In genomic region chr10:3312403-3312802, GRCh38 we compare ENCODE assay signal across 19 cellular contexts.
DNase-seq lines count a peak whose midpoint lies in the region; ATAC-seq and TF ChIP-seq lines count a peak whose summit lies in the region.
"Had no signal": no experiment of that assay in that cellular context is flagged by ENCODE, and none has a peak within 500 bp of the region (broad histone marks: within the 10 kb centered on the region; RNA-seq: fewer than 3 reads in every experiment).

No MANE protein-coding gene starts in this region.

- BruUV-seq in PC-9 (replicated peaks; lab: Mats Ljungman, UMichigan), result no TSS peak

- H3K27ac ChIP-seq in PC-9, result no peak overlapping the region
- H3K27ac ChIP-seq: GM23248 had no signal

- no peaks in the 10 kb centered on the region for H4K20me1 ChIP-seq in PC-9 (ENCODE audit: insufficient read depth)

- H3K9me3 ChIP-seq in PC-9 (ENCODE audit: insufficient read depth, low read depth), result no peaks in the 10 kb centered on the region

- no peaks in the 10 kb centered on the region for H3K79me2 ChIP-seq in PC-9 (ENCODE audit: low read depth)

- no peaks in the 10 kb centered on the region for H3K27me3 ChIP-seq in PC-9 (ENCODE audit: insufficient read depth, low read depth)

- no peaks in the 10 kb centered on the region for H3K9me2 ChIP-seq in PC-9 (ENCODE audit: insufficient read depth)

- no peak overlapping the region for H3K4me2 ChIP-seq in PC-9

- H3K4me1 ChIP-seq in PC-9 (replicated peaks; ENCODE audit: insufficient read depth), result 0 out of 2 replicates have a peak, but pooled peaks cover 8% of the 10 kb centered on the region

- POLR2A ChIA-PET in PC-9 (lab: Charles Lee; ENCODE audit: unreplicated experiment), result no interaction called here

- CTCF ChIA-PET in PC-9 (lab: Charles Lee), result no interaction called here

- intact Hi-C loops in cardiac septum (cut with DNase I), result no loop called here
- intact Hi-C loops in Right ventricle myocardium inferior (cut with DNase I), result no loop called here
- intact Hi-C loops in PC-9 (cut with micrococcal nuclease; ENCODE audit: unreplicated experiment), result no loop called here

- TF ChIP-seq CTCF in PC-9 (conservative IDR thresholded peaks at IDR 0.05), result no peak

- H3K36me3 ChIP-seq in PC-9 (ENCODE audit: low read depth), result no peaks in the 10 kb centered on the region

- H3K4me3 ChIP-seq in PC-9, result no peak overlapping the region
- H3K4me3 ChIP-seq: GM23248 had no signal

- no peak overlapping the region for H2AFZ ChIP-seq in PC-9
- H2AFZ ChIP-seq: GM23248 had no signal

- ATAC-seq in Right ventricle myocardium inferior (no peak), GM18861 (IDR thresholded peaks at IDR 0.05; ENCODE audit: unreplicated experiment) (no peak)
- ATAC-seq: HCT116 had no signal

- no peaks in the 10 kb centered on the region for H3F3A ChIP-seq in PC-9 (ENCODE audit: insufficient read depth, low read depth)

- DNase-seq in cardiac septum (ENCODE audit: low spot score) (peak; percentile 55), Right ventricle myocardium inferior (ENCODE audit: missing footprints) (no peak), NCI-H69 (lab: John Stamatoyannopoulos, UW) (peak; percentile 23), iPS-NIHi11 (ENCODE audit: low spot score) (peak; percentile 32), DMS153 treated with DMSO at 0.1 percent for 48 hours (lab: John Stamatoyannopoulos, UW; ENCODE audit: unreplicated experiment) (no peak), PC-9 (no peak)
- DNase-seq: CD4-positive, CD25-positive, alpha-beta regulatory T cell; DMS79 treated with DMSO at 0.1 percent for 48 hours; GM23248; KBM-7; MM.1S; NCI-H1092 treated with DMSO at 0.1 percent for 48 hours; NCI-H1694 treated with DMSO at 0.1 percent for 48 hours; NCI-H2081 treated with DMSO at 0.1 percent for 48 hours; NCI-H446 treated with DMSO at 0.1 percent for 48 hours; OCI-M1; Right ventricle myocardium superior had no signal

Comparison
In these comparisons a context has a peak if more than half of its experiments do, and no peak if none do; other contexts are left out.
1. DNase-seq: peak in cardiac septum (single experiment), NCI-H69 (single experiment) and iPS-NIHi11 (single experiment); none in Right ventricle myocardium inferior (single experiment), DMS153 treated with DMSO at 0.1 percent for 48 hours (single experiment) and PC-9 (0 of 2).